ENCODE assay signal across 8 cellular contexts in genomic region chr17:41734139-41734948, GRCh38. TPM values are rescaled to one million over a fixed set of nuclear protein-coding genes. Genes with fewer than 3 reads are reported as not detected.
DNase-seq lines count a peak whose midpoint lies in the region; ATAC-seq and TF ChIP-seq lines count a peak whose summit lies in the region.

A gene with protein sequence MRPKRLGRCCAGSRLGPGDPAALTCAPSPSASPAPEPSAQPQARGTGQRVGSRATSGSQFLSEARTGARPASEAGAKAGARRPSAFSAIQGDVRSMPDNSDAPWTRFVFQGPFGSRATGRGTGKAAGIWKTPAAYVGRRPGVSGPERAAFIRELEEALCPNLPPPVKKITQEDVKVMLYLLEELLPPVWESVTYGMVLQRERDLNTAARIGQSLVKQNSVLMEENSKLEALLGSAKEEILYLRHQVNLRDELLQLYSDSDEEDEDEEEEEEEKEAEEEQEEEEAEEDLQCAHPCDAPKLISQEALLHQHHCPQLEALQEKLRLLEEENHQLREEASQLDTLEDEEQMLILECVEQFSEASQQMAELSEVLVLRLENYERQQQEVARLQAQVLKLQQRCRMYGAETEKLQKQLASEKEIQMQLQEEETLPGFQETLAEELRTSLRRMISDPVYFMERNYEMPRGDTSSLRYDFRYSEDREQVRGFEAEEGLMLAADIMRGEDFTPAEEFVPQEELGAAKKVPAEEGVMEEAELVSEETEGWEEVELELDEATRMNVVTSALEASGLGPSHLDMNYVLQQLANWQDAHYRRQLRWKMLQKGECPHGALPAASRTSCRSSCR (minus strand): TSS chr17:41734643. CDS start chr17:41734634, 9 bp downstream.

- H3K4me3 ChIP-seq in GM23248, result peak within 1 kb of the TSS; percentile 57
- H3K4me3 ChIP-seq in Panc1 (ENCODE audit: low read depth in 2 of 2, low read length in 2 of 2), result peak within 1 kb of the TSS; percentile 58 to 64
- peak within 1 kb of the TSS; percentile 34 for H3K4me3 ChIP-seq in colonic mucosa
- H3K4me3 ChIP-seq in liver (ENCODE audit: low read depth in 1 of 3, low read length in 3 of 3), result peak within 1 kb of the TSS in 2 of 3 donors; percentile 30 to 38
- H3K4me3 ChIP-seq in thyroid gland (replicated peaks in 1 of 3), result peak within 1 kb of the TSS; percentile 38 to 42 (median 39)

- no peaks in the 10 kb centered on the region for H3K79me2 ChIP-seq in GM23248 (ENCODE audit: insufficient read depth)

- H2AFZ ChIP-seq in GM23248, result peak within 1 kb of the TSS; percentile 49

- no peaks in the 10 kb centered on the region for H4K20me1 ChIP-seq in GM23248 (ENCODE audit: insufficient read depth)

- DNase-seq in GM23248, result peak; percentile 40
- no peak for DNase-seq in Panc1 (ENCODE audit: low read depth, low spot score)
- DNase-seq in colonic mucosa, result no peak
- peak; percentile 52 for DNase-seq in thyroid gland
- no peak for DNase-seq in kidney glomerular epithelial cell (lab: John Stamatoyannopoulos, UW)
- DNase-seq in H4 (ENCODE audit: low spot score), result no peak

- no peak for TF ChIP-seq CTCF in Panc1 (IDR thresholded peaks at IDR 0.05)
- no peak for TF ChIP-seq CTCF in colonic mucosa (IDR thresholded peaks at IDR 0.05)
- no peak for TF ChIP-seq CTCF in liver (IDR thresholded peaks at IDR 0.05; ENCODE audit: low read depth, low read length, missing input control)
- no peak for TF ChIP-seq CTCF in thyroid gland (IDR thresholded peaks at IDR 0.05)

- H3K4me2 ChIP-seq in GM23248 (ENCODE audit: unreplicated experiment), result peak within 1 kb of the TSS; percentile 70

- no TSS peak for BruUV-seq in Panc1 (replicated peaks; lab: Mats Ljungman, UMichigan)

- CTCF ChIA-PET in Panc1 (lab: Charles Lee), result no interaction called here

- no peaks in the 10 kb centered on the region for H3K9me2 ChIP-seq in GM23248 (ENCODE audit: insufficient read depth)

- H3K27me3 ChIP-seq in GM23248 (replicated peaks; ENCODE audit: insufficient read depth) (peaks cover 58% of the 10 kb centered on the region), Panc1 (ENCODE audit: control insufficient read depth, insufficient read depth, low read length) (no peaks in the 10 kb centered on the region), colonic mucosa (peaks cover 51% of the 10 kb centered on the region), liver (ENCODE audit: control insufficient read depth in 4 of 4, insufficient read depth in 4 of 4, low read length in 3 of 4) (peaks cover 0 to 5% (median 0%) of the 10 kb centered on the region in 4 donors), thyroid gland (no peaks in the 10 kb centered on the region)

- POLR2A ChIA-PET in Panc1 (lab: Charles Lee), result interaction anchor here (0.7 to 0.8 kb wide), 2 partner anchors 46 to 51 kb away, joined by 3 to 11 read pairs; no protein-coding TSS in a partner anchor

- H3K36me3 ChIP-seq in GM23248 (ENCODE audit: low read depth) (no peaks in the 10 kb centered on the region), Panc1 (ENCODE audit: control insufficient read depth, insufficient read depth, low read length) (no peaks in the 10 kb centered on the region), colonic mucosa (no peaks in the 10 kb centered on the region), liver (ENCODE audit: control insufficient read depth in 4 of 4, insufficient read depth in 3 of 4, low read depth in 1 of 4, low read length in 3 of 4) (no peaks in the 10 kb centered on the region), thyroid gland (no peaks in the 10 kb centered on the region)

- TF ChIP-seq RAD21 in liver (IDR thresholded peaks at IDR 0.05), result no peak

- ATAC-seq in Panc1 (peak; percentile 78), HG03135 (IDR thresholded peaks at IDR 0.05; ENCODE audit: unreplicated experiment) (no peak)

- WGBS in GM23248 (ENCODE audit: low coverage in 1 of 2, low lambda C conversion rate in 2 of 2, missing lambda C conversion rate in 2 of 2), 2 experiments, result 1 to 2% methylated on average over 68 to 74 of the region's 77 CpGs
- 2% methylated on average over 77 of the region's 77 CpGs for WGBS in liver
- WGBS in thyroid gland, 2 donors, result 0 to 1% methylated on average over 13 to 55 of the region's 77 CpGs

- no peak within 1 kb of the TSS for H3K9ac ChIP-seq in GM23248
- peak within 1 kb of the TSS in 1 of 2 donors; percentile 24 for H3K9ac ChIP-seq in colonic mucosa (ENCODE audit: low read depth in 2 of 2, low read length in 2 of 2)
- no peak within 1 kb of the TSS for H3K9ac ChIP-seq in liver (ENCODE audit: low read depth in 1 of 2, low read length in 2 of 2)

- H3K27ac ChIP-seq in GM23248, result no peak within 1 kb of the TSS
- H3K27ac ChIP-seq in Panc1 (ENCODE audit: low read length), result peak within 1 kb of the TSS; percentile 76
- no peak within 1 kb of the TSS for H3K27ac ChIP-seq in colonic mucosa
- no peak within 1 kb of the TSS for H3K27ac ChIP-seq in liver (ENCODE audit: low read depth in 1 of 2, low read length in 2 of 2)
- peak within 1 kb of the TSS in 1 of 3 donors; percentile 8 for H3K27ac ChIP-seq in thyroid gland

- H3F3A ChIP-seq in GM23248 (ENCODE audit: insufficient read depth), result no peaks in the 10 kb centered on the region

- H3K9me3 ChIP-seq in GM23248 (ENCODE audit: low read depth) (no peaks in the 10 kb centered on the region), Panc1 (ENCODE audit: control insufficient read depth, insufficient read depth, low read depth, low read length) (no peaks in the 10 kb centered on the region), colonic mucosa (no peaks in the 10 kb centered on the region), liver (ENCODE audit: control insufficient read depth in 4 of 4, low read length in 3 of 4) (no peaks in the 10 kb centered on the region), thyroid gland (no peaks in the 10 kb centered on the region)

- TF ChIP-seq POLR2A in thyroid gland (IDR thresholded peaks at IDR 0.05), result peak in 1 of 2 donors; percentile 96

- in situ Hi-C loops in GM23248 (cut with MboI), result no loop called here
- in situ Hi-C loops in Panc1 (cut with HindIII; ENCODE audit: low pct_unique_long_range_greater_than_20kb, low sequenced_read_pairs), result no loop called here

- H3K4me1 ChIP-seq in GM23248 (ENCODE audit: insufficient read depth), result no peaks in the 10 kb centered on the region
- peaks cover 12% of the 10 kb centered on the region for H3K4me1 ChIP-seq in Panc1 (ENCODE audit: control insufficient read depth, insufficient read depth, low read length)
- peaks cover 11% of the 10 kb centered on the region for H3K4me1 ChIP-seq in colonic mucosa
- H3K4me1 ChIP-seq in liver (ENCODE audit: control insufficient read depth in 4 of 4, insufficient read depth in 4 of 4, low read length in 3 of 4), result peaks cover 4 to 16% (median 9%) of the 10 kb centered on the region in 4 donors
- H3K4me1 ChIP-seq in thyroid gland, result peaks cover 27 to 45% of the 10 kb centered on the region in 2 donors

- intact Hi-C loops in Panc1 (cut with micrococcal nuclease; ENCODE audit: unreplicated experiment), result no loop called here
- intact Hi-C loops in colonic mucosa (cut with DNase I), result no loop called here
- intact Hi-C loops in thyroid gland (cut with DNase I), result loop anchor here (10.0 kb wide), 2 partner anchors 150 to 230 kb away; partner anchors contain the start of gene CNP

TF ChIP-seq in liver, 16 proteins besides CTCF, POLR2A, EP300 and RAD21 (continues in another document):
- TF ChIP-seq RXRA (IDR thresholded peaks at IDR 0.05), result no peak
- TF ChIP-seq HNF4G (IDR thresholded peaks at IDR 0.05), result no peak
- TF ChIP-seq, protein P1, sequence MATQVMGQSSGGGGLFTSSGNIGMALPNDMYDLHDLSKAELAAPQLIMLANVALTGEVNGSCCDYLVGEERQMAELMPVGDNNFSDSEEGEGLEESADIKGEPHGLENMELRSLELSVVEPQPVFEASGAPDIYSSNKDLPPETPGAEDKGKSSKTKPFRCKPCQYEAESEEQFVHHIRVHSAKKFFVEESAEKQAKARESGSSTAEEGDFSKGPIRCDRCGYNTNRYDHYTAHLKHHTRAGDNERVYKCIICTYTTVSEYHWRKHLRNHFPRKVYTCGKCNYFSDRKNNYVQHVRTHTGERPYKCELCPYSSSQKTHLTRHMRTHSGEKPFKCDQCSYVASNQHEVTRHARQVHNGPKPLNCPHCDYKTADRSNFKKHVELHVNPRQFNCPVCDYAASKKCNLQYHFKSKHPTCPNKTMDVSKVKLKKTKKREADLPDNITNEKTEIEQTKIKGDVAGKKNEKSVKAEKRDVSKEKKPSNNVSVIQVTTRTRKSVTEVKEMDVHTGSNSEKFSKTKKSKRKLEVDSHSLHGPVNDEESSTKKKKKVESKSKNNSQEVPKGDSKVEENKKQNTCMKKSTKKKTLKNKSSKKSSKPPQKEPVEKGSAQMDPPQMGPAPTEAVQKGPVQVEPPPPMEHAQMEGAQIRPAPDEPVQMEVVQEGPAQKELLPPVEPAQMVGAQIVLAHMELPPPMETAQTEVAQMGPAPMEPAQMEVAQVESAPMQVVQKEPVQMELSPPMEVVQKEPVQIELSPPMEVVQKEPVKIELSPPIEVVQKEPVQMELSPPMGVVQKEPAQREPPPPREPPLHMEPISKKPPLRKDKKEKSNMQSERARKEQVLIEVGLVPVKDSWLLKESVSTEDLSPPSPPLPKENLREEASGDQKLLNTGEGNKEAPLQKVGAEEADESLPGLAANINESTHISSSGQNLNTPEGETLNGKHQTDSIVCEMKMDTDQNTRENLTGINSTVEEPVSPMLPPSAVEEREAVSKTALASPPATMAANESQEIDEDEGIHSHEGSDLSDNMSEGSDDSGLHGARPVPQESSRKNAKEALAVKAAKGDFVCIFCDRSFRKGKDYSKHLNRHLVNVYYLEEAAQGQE (IDR thresholded peaks at IDR 0.05), result no peak
- TF ChIP-seq GABPA (IDR thresholded peaks at IDR 0.05 in 1 of 2, conservative IDR thresholded peaks at IDR 0.05 in 1 of 2), result no peak
- TF ChIP-seq HNF4A (conservative IDR thresholded peaks at IDR 0.05), result no peak
- TF ChIP-seq SP1 (IDR thresholded peaks at IDR 0.05), result no peak
- TF ChIP-seq, protein P2, sequence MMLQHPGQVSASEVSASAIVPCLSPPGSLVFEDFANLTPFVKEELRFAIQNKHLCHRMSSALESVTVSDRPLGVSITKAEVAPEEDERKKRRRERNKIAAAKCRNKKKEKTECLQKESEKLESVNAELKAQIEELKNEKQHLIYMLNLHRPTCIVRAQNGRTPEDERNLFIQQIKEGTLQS (IDR thresholded peaks at IDR 0.05), result no peak
- TF ChIP-seq EGR1 (IDR thresholded peaks at IDR 0.05; ENCODE audit: low read depth in 2 of 2), result no peak
- TF ChIP-seq TAF1 (conservative IDR thresholded peaks at IDR 0.05), result no peak

RNA-seq across cellular contexts. Expression of the gene that starts here (rescaled TPM):
- not detected in 2 replicates for total RNA-seq in GM23248 (2014; rRNA removed; shearing (Covaris generic))
- polyA plus RNA-seq in GM23248 (2016; fragmentation: Nextera tagmentation; extraction: Ambion mirVana) (0.06 TPM in 1 of 2 replicates, not detected in the other), liver (under 1 TPM; 0.02 to 0.04 TPM)
- total RNA-seq in Panc1 (2021; ENCODE audit: unreplicated experiment) (11.6 TPM), colonic mucosa (under 1 TPM; 0.10 to 0.53 TPM), liver (under 1 TPM; under 0.01 to 0.05 TPM), thyroid gland (10 to 100 TPM in 1 of 4 donors, 1 to 10 TPM in 2, under 1 TPM in 1; 0.94 to 12.7 (median 1.9) TPM)
- polyA plus RNA-seq in Panc1 (2012; ENCODE audit: insufficient read length), result 16.4 TPM
- 0.06 TPM in 1 of 2 replicates, not detected in the other for total RNA-seq in H4 (2014; rRNA removed; shearing (Covaris generic))

Comparison
In these comparisons a context has a peak if more than half of its experiments do, and no peak if none do; other contexts are left out.
1. Peak in DNase-seq, H3K4me3 ChIP-seq and H3K4me2 ChIP-seq in GM23248; RNA of the gene not detected or under 1 TPM.
2. DNase-seq: peak in thyroid gland (2 of 2); none in Panc1 (single experiment), colonic mucosa (single experiment), kidney glomerular epithelial cell (single experiment) and H4 (single experiment).
3. Peak in every context shown above with its lines, with median percentiles within 50 percentile points of each other: H3K4me3 ChIP-seq.